In genomic region chr2:99478632-99479031, GRCh38 we compare ENCODE assay signal across 32 cellular contexts. TPM values are rescaled to one million over a fixed set of nuclear protein-coding genes. Genes with fewer than 3 reads are reported as not detected.
A peak's percentile ranks its signal among the peaks of the same experiment; 100 is the strongest.
DNase-seq lines count a peak whose midpoint lies in the region; ATAC-seq, FAIRE-seq and TF ChIP-seq lines count a peak whose summit lies in the region.
"Had no signal": no experiment of that assay in that cellular context is flagged by ENCODE, and none has a peak within 500 bp of the region (broad histone marks: within the 10 kb centered on the region; RNA-seq: fewer than 3 reads in every experiment).

No MANE protein-coding gene starts in this region.

- H3K36me3 Mint-ChIP-seq in activated B cell treated with CpG ODN at 0.5 μM for 24 hours (ENCODE audit: low read depth): peaks cover 6% of the 10 kb centered on the region
- H3K36me3 Mint-ChIP-seq in naive thymus-derived CD4-positive, alpha-beta T cell: peaks cover 0 to 7% (median 0%) of the 10 kb centered on the region in 5 donors
- H3K36me3 Mint-ChIP-seq: mesothelial cell of epicardium had no signal

- peak overlapping the region; percentile 19 for H3K27ac Mint-ChIP-seq in activated B cell treated with CpG ODN at 0.5 μM for 24 hours
- peak overlapping the region in 6 of 9 donors; percentile 0 to 63 (median 33) for H3K27ac Mint-ChIP-seq in naive thymus-derived CD4-positive, alpha-beta T cell
- H3K27ac Mint-ChIP-seq: activated CD4-positive, alpha-beta T cell treated with anti-CD3 and anti-CD28 coated beads, Interleukin-2, amount 10 ng/mL, durations not matched to agents 24 days and 14 days; activated naive CD8-positive, alpha-beta T cell treated with anti-CD3 and anti-CD28 coated beads, Interleukin-2, amount 50 U/mL, for 24 hours; mesothelial cell of epicardium had no signal

- H3K9me3 Mint-ChIP-seq in activated B cell treated with CpG ODN at 0.5 μM for 24 hours: no peaks in the 10 kb centered on the region
- no peaks in the 10 kb centered on the region for H3K9me3 Mint-ChIP-seq in naive thymus-derived CD4-positive, alpha-beta T cell
- H3K9me3 Mint-ChIP-seq: activated CD4-positive, alpha-beta T cell treated with anti-CD3 and anti-CD28 coated beads, Interleukin-2, amount 10 ng/mL, durations not matched to agents 24 days and 14 days; activated naive CD8-positive, alpha-beta T cell treated with anti-CD3 and anti-CD28 coated beads, Interleukin-2, amount 50 U/mL, for 24 hours; activated T-cell treated with anti-CD3 and anti-CD28 coated beads, Interleukin-2, amount 50 U/mL, for 4 hours; mesothelial cell of epicardium had no signal

- DNase-seq in GM12891 (ENCODE audit: insufficient read length, low spot score) (no peak), activated B cell treated with CpG ODN at 0.5 μM for 24 hours (no peak), DMS153 (lab: John Stamatoyannopoulos, UW) (no peak)
- no peak for DNase-seq in naive thymus-derived CD4-positive, alpha-beta T cell
- DNase-seq in stimulated activated naive CD4-positive, alpha-beta T cell (lab: John Stamatoyannopoulos, UW): no peak
- DNase-seq: activated CD4-positive, alpha-beta T cell treated with anti-CD3 and anti-CD28 coated beads, Interleukin-2, amount 10 ng/mL, durations not matched to agents 24 days and 14 days; activated naive CD8-positive, alpha-beta T cell treated with anti-CD3 and anti-CD28 coated beads, Interleukin-2, amount 50 U/mL, for 24 hours; activated T-cell treated with anti-CD3 and anti-CD28 coated beads, Interleukin-2, amount 50 U/mL, for 4 hours; caudate nucleus; cortex of kidney; foreskin fibroblast; head of caudate nucleus; kidney; left ventricle myocardium superior; NCI-H1417 treated with DMSO at 0.1 percent for 48 hours; NCI-H2081 treated with DMSO at 0.1 percent for 48 hours; NCI-H748 treated with DMSO at 0.1 percent for 48 hours; occipital lobe; Peyer's patch; stimulated activated CD8-positive, alpha-beta memory T cell treated with anti-CD3 and anti-CD28 coated beads, Interleukin-4, amount 100 ng/mL, for 48 hours; stomach; T1000; thyroid gland; WERI-Rb-1 had no signal

- no peak overlapping the region for H3K4me3 Mint-ChIP-seq in activated B cell treated with CpG ODN at 0.5 μM for 24 hours
- peak overlapping the region in 8 of 10 donors; percentile 0 to 53 (median 19) for H3K4me3 Mint-ChIP-seq in naive thymus-derived CD4-positive, alpha-beta T cell
- H3K4me3 Mint-ChIP-seq: activated CD4-positive, alpha-beta T cell treated with anti-CD3 and anti-CD28 coated beads, Interleukin-2, amount 10 ng/mL, durations not matched to agents 24 days and 14 days; activated naive CD8-positive, alpha-beta T cell treated with anti-CD3 and anti-CD28 coated beads, Interleukin-2, amount 50 U/mL, for 24 hours; activated T-cell treated with anti-CD3 and anti-CD28 coated beads, Interleukin-2, amount 50 U/mL, for 4 hours; mesothelial cell of epicardium had no signal

- intact Hi-C loops in activated B cell treated with CpG ODN at 0.5 μM for 24 hours (cut with micrococcal nuclease): no loop called here
- intact Hi-C loops in naive thymus-derived CD4-positive, alpha-beta T cell (cut with micrococcal nuclease): no loop called here

- ATAC-seq in HG02852 (IDR thresholded peaks at IDR 0.05; ENCODE audit: unreplicated experiment) (peak; percentile 59), activated B cell treated with CpG ODN at 0.5 μM for 24 hours (ENCODE audit: low read depth) (no peak), HG03432 (IDR thresholded peaks at IDR 0.05; ENCODE audit: unreplicated experiment) (no peak), HG03045 (IDR thresholded peaks at IDR 0.05; ENCODE audit: unreplicated experiment) (no peak)
- ATAC-seq in naive thymus-derived CD4-positive, alpha-beta T cell: no peak
- ATAC-seq: activated naive CD8-positive, alpha-beta T cell treated with anti-CD3 and anti-CD28 coated beads, Interleukin-2, amount 50 U/mL, for 24 hours; activated T-cell treated with anti-CD3 and anti-CD28 coated beads, Interleukin-2, amount 50 U/mL, for 4 hours; HepG2; left ventricle myocardium superior; sciatic nerve had no signal

- peaks cover 0 to 12% of the 10 kb centered on the region in 2 donors for H3K4me1 ChIP-seq in naive thymus-derived CD4-positive, alpha-beta T cell (ENCODE audit: control insufficient read depth in 2 of 2, insufficient read depth in 2 of 2, low read length in 2 of 2)

- peaks cover 36% of the 10 kb centered on the region for H3K4me1 Mint-ChIP-seq in activated B cell treated with CpG ODN at 0.5 μM for 24 hours
- H3K4me1 Mint-ChIP-seq in naive thymus-derived CD4-positive, alpha-beta T cell: peaks cover 32 to 88% (median 82%) of the 10 kb centered on the region in 7 donors

- peak; percentile 67 for FAIRE-seq in GM12891 (lab: Jason Lieb, UNC)
- FAIRE-seq: HepG2, kidney had no signal

- no peak for TF ChIP-seq POLR2A in GM12891 (IDR thresholded peaks at IDR 0.05; ENCODE audit: low read depth, low read length)

- no peaks in the 10 kb centered on the region for H3K9me3 ChIP-seq in naive thymus-derived CD4-positive, alpha-beta T cell (ENCODE audit: control insufficient read depth in 2 of 3, low read length in 3 of 3)
- H3K9me3 ChIP-seq: HAP-1, Peyer's patch, prostate gland, stomach, thyroid gland had no signal

- H3K27ac ChIP-seq in naive thymus-derived CD4-positive, alpha-beta T cell (ENCODE audit: low read depth, low read length): no peak overlapping the region
- H3K27ac ChIP-seq: prostate gland, stomach, thyroid gland, WERI-Rb-1 had no signal

- H3K27me3 Mint-ChIP-seq in activated B cell treated with CpG ODN at 0.5 μM for 24 hours: no peaks in the 10 kb centered on the region
- H3K27me3 Mint-ChIP-seq in naive thymus-derived CD4-positive, alpha-beta T cell: no peaks in the 10 kb centered on the region
- H3K27me3 Mint-ChIP-seq: activated CD4-positive, alpha-beta T cell treated with anti-CD3 and anti-CD28 coated beads, Interleukin-2, amount 10 ng/mL, durations not matched to agents 24 days and 14 days; activated naive CD8-positive, alpha-beta T cell treated with anti-CD3 and anti-CD28 coated beads, Interleukin-2, amount 50 U/mL, for 24 hours had no signal

- no peak overlapping the region for H3K4me3 ChIP-seq in naive thymus-derived CD4-positive, alpha-beta T cell (ENCODE audit: low read length)
- H3K4me3 ChIP-seq: HAP-1, Peyer's patch, prostate gland, stomach, thyroid gland had no signal

- H3K27me3 ChIP-seq in naive thymus-derived CD4-positive, alpha-beta T cell (ENCODE audit: control insufficient read depth in 2 of 2, insufficient read depth in 2 of 2, low read length in 2 of 2): no peaks in the 10 kb centered on the region
- H3K27me3 ChIP-seq: Peyer's patch, stomach, thyroid gland had no signal

- no peak for TF ChIP-seq CTCF in activated B cell treated with CpG ODN at 0.5 μM for 24 hours (IDR thresholded peaks at IDR 0.05)

- CTCF ChIA-PET in activated B cell treated with CpG ODN at 0.5 μM for 24 hours (lab: Charles Lee): no interaction called here
- CTCF ChIA-PET in naive thymus-derived CD4-positive, alpha-beta T cell (lab: Charles Lee): no interaction called here

- POLR2A ChIA-PET in activated B cell treated with CpG ODN at 0.5 μM for 24 hours (lab: Charles Lee): interaction anchor here (0.5 kb wide), 1 partner anchor 1143 kb away, joined by 4 read pairs; no protein-coding TSS in a partner anchor
- POLR2A ChIA-PET in naive thymus-derived CD4-positive, alpha-beta T cell (lab: Charles Lee): interaction anchor here (0.6 to 0.7 kb wide), 2 partner anchors 13 to 415 kb away, joined by 3 read pairs; no protein-coding TSS in a partner anchor

- no peaks in the 10 kb centered on the region for H3K36me3 ChIP-seq in naive thymus-derived CD4-positive, alpha-beta T cell (ENCODE audit: control insufficient read depth in 2 of 3, insufficient read depth in 3 of 3, low read length in 3 of 3)
- H3K36me3 ChIP-seq: HAP-1, Peyer's patch, prostate gland, stomach, thyroid gland had no signal

TF ChIP-seq in GM12891, 5 proteins besides CTCF, POLR2A, EP300 and RAD21:
- peak; percentile 83; the same call in 1 of the 2 replicates for TF ChIP-seq POU2F2 (IDR thresholded peaks at IDR 0.05; ENCODE audit: low read depth, low read length)
- no peak for TF ChIP-seq POLR2AphosphoS5 (IDR thresholded peaks at IDR 0.05; ENCODE audit: low read depth, low read length)

RNA-seq across cellular contexts. Expression of gene REV1, which starts 11.2 kb away (rescaled TPM):
- 15.8 TPM for polyA plus RNA-seq in GM12891 (2012; ENCODE audit: low read depth, missing spikeins)
- total RNA-seq in activated B cell treated with CpG ODN at 0.5 μM for 24 hours: 44.5 and 52.1 TPM in 2 replicates
- total RNA-seq in naive thymus-derived CD4-positive, alpha-beta T cell: 10 to 100 TPM; 40.9 to 72.5 (median 54.7) TPM
- 10 to 100 TPM; 23.1 to 27.0 TPM for polyA plus RNA-seq in naive thymus-derived CD4-positive, alpha-beta T cell
